In the genomic region with DNA sequence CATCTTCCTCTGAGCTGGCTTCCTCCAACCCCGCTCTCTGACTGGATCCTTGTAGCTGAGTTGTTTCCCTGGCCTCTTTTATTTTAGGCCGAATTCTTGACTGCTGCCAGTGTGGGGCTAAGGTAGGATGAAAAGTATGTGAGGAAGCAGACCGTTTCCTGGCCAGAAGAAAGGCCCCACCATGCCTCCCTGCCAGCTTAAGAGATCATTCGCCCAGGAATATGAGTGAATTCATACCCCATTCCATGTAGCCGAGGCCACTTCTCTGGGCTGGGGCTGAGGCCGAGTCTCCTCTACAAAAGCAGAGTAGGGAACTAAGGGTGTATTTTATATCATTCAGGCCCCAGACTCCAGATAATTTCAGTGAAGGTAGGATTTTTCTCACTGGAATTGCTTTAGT, we compare ENCODE assay signal across 15 cellular contexts. TPM values are rescaled to one million over a fixed set of nuclear protein-coding genes. Genes with fewer than 3 reads are reported as not detected.
DNase-seq lines count a peak whose midpoint lies in the region; ATAC-seq and TF ChIP-seq lines count a peak whose summit lies in the region.
"Had no signal": no experiment of that assay in that cellular context is flagged by ENCODE, and none has a peak within 500 bp of the region (broad histone marks: within the 10 kb centered on the region; RNA-seq: fewer than 3 reads in every experiment).

No MANE protein-coding gene starts in this region.

- peak overlapping the region in 1 of 5 donors; percentile 54 for H3K9ac ChIP-seq in subcutaneous abdominal adipose tissue (ENCODE audit: low read length in 5 of 5)

- no peak for TF ChIP-seq EP300 in gastroesophageal sphincter (IDR thresholded peaks at IDR 0.05)

- POLR2A ChIA-PET in BJ (lab: Charles Lee) = no interaction called here

- peak overlapping the region; percentile 10 for H3K4me3 ChIP-seq in BJ (ENCODE audit: low read depth, low read length)
- no peak overlapping the region for H3K4me3 ChIP-seq in gastroesophageal sphincter
- H3K4me3 ChIP-seq in subcutaneous abdominal adipose tissue (ENCODE audit: low read depth in 1 of 5, low read length in 5 of 5) = peak overlapping the region in 1 of 5 donors; percentile 1
- no peak overlapping the region for H3K4me3 ChIP-seq in Peyer's patch
- no peak overlapping the region for H3K4me3 ChIP-seq in effector memory CD4-positive, alpha-beta T cell (ENCODE audit: insufficient read depth, low read depth, low read length, poor library complexity, severe bottlenecking)
- H3K4me3 ChIP-seq: HAP-1 had no signal

- H3K4me1 ChIP-seq in gastroesophageal sphincter = peaks cover 3 to 98% (median 64%) of the 10 kb centered on the region in 3 donors
- peaks cover 13 to 93% (median 80%) of the 10 kb centered on the region in 5 donors for H3K4me1 ChIP-seq in subcutaneous abdominal adipose tissue (ENCODE audit: control insufficient read depth in 5 of 5, insufficient read depth in 5 of 5, low read length in 5 of 5)
- peaks cover 0 to 74% (median 10%) of the 10 kb centered on the region in 4 donors for H3K4me1 ChIP-seq in Peyer's patch
- peaks cover 11% of the 10 kb centered on the region for H3K4me1 ChIP-seq in effector memory CD4-positive, alpha-beta T cell (ENCODE audit: control insufficient read depth, insufficient read depth, low read length, poor library complexity, severe bottlenecking)

- H3K27me3 ChIP-seq in BJ (ENCODE audit: control insufficient read depth, insufficient read depth, low read length) (no peaks in the 10 kb centered on the region), gastroesophageal sphincter (no peaks in the 10 kb centered on the region), subcutaneous abdominal adipose tissue (ENCODE audit: control insufficient read depth in 5 of 5, insufficient read depth in 4 of 5, low read length in 5 of 5) (no peaks in the 10 kb centered on the region), Peyer's patch (no peaks in the 10 kb centered on the region)
- peaks cover 15% of the 10 kb centered on the region for H3K27me3 ChIP-seq in effector memory CD4-positive, alpha-beta T cell (replicated peaks; ENCODE audit: control insufficient read depth, insufficient read depth, low read length, poor library complexity, severe bottlenecking)
- H3K27me3 ChIP-seq: BE2C had no signal

- no peak for TF ChIP-seq CTCF in BJ (IDR thresholded peaks at IDR 0.05; ENCODE audit: insufficient read depth, low read depth, low read length)
- TF ChIP-seq CTCF in gastroesophageal sphincter (IDR thresholded peaks at IDR 0.05) = no peak
- no peak for TF ChIP-seq CTCF in Peyer's patch (IDR thresholded peaks at IDR 0.05)

- DNase-seq in BJ (ENCODE audit: low read depth) (no peak), NCI-H2171 treated with DMSO at 0.1 percent for 48 hours (lab: John Stamatoyannopoulos, UW) (no peak), foreskin melanocyte (no peak), Peyer's patch (no peak)
- no peak for DNase-seq in effector memory CD4-positive, alpha-beta T cell
- DNase-seq: activated CD8-positive, alpha-beta memory T cell treated with anti-CD3 and anti-CD28 coated beads for 24 hours; activated gamma-delta T cell; BE2C; hippocampal formation had no signal

- ATAC-seq in gastroesophageal sphincter = no peak
- ATAC-seq: natural killer cell treated with Interleukin-12 subunit alpha and Interleukin-12 subunit beta and Interleukin-15 and Interleukin-18, amount 100 ng/mL, for 72 hours; stimulated activated memory B cell treated with anti-CD40 and anti-IgM and Interleukin-4, amounts not matched to agents 10 μg/mL and 1 μg/mL and 100 μg/mL, for 72 hours had no signal

- CTCF ChIA-PET in BJ (lab: Yijun Ruan, JAX) = interaction anchor here (1.1 to 14.7 kb wide), 5 partner anchors 31 to 65 kb away, joined by 3 to 358 read pairs (median 4); no protein-coding TSS in a partner anchor

- H3K36me3 ChIP-seq in BJ (ENCODE audit: control insufficient read depth, insufficient read depth, low read length) (peaks cover 7% of the 10 kb centered on the region), gastroesophageal sphincter (peaks cover 0 to 4% of the 10 kb centered on the region in 2 donors), subcutaneous abdominal adipose tissue (ENCODE audit: control insufficient read depth in 5 of 5, insufficient read depth in 5 of 5, low read length in 5 of 5) (peaks cover 0 to 25% (median 11%) of the 10 kb centered on the region in 5 donors), Peyer's patch (no peaks in the 10 kb centered on the region)
- no peaks in the 10 kb centered on the region for H3K36me3 ChIP-seq in effector memory CD4-positive, alpha-beta T cell (ENCODE audit: control insufficient read depth, insufficient read depth, low read length)
- H3K36me3 ChIP-seq: HAP-1 had no signal

- H3K27ac ChIP-seq in angular gyrus (ENCODE audit: low read depth, low read length) = peak overlapping the region; percentile 98
- peak overlapping the region; percentile 10 to 98 (median 90) for H3K27ac ChIP-seq in gastroesophageal sphincter
- H3K27ac ChIP-seq in subcutaneous abdominal adipose tissue (ENCODE audit: low read depth, low read length) = peak overlapping the region; percentile 99
- no peak overlapping the region for H3K27ac ChIP-seq in Peyer's patch
- no peak overlapping the region for H3K27ac ChIP-seq in effector memory CD4-positive, alpha-beta T cell (ENCODE audit: insufficient read depth, low read length, poor library complexity, severe bottlenecking)

- 23 to 69% methylated on average over 3 to 4 of the region's 6 CpGs for WGBS in gastroesophageal sphincter (ENCODE audit: low coverage in 1 of 2), 2 donors

- H3K9me3 ChIP-seq in gastroesophageal sphincter = no peaks in the 10 kb centered on the region
- no peaks in the 10 kb centered on the region for H3K9me3 ChIP-seq in subcutaneous abdominal adipose tissue (ENCODE audit: control insufficient read depth in 5 of 5, low read length in 5 of 5)
- no peaks in the 10 kb centered on the region for H3K9me3 ChIP-seq in Peyer's patch
- no peaks in the 10 kb centered on the region for H3K9me3 ChIP-seq in effector memory CD4-positive, alpha-beta T cell (ENCODE audit: control insufficient read depth, low read length)
- H3K9me3 ChIP-seq: BE2C, HAP-1 had no signal

- TF ChIP-seq POLR2A in gastroesophageal sphincter (IDR thresholded peaks at IDR 0.05) = no peak
- TF ChIP-seq POLR2A in Peyer's patch (IDR thresholded peaks at IDR 0.05) = no peak

RNA-seq across cellular contexts. Expression of a gene that starts 32.3 kb away (rescaled TPM):
- 12.8 and 29.4 TPM in 2 replicates for polyA plus RNA-seq in BJ (2011; rRNA removed)
- polyA minus RNA-seq in BJ (2011; rRNA and poly(A)+ RNA removed) = 20.1 and 44.5 TPM in 2 replicates
- 100 to 1,000 TPM in 1 of 4 donors, 10 to 100 TPM in 3; 44.7 to 145 (median 72.4) TPM for total RNA-seq in gastroesophageal sphincter
- 10 to 100 TPM; 13.5 to 56.9 (median 40.0) TPM for total RNA-seq in Peyer's patch

RNA-seq across cellular contexts. Expression of a gene that starts 58.2 kb away (rescaled TPM):
- not detected in 2 replicates for polyA plus RNA-seq in BJ (2011; rRNA removed)
- 0.15 TPM in 1 of 2 replicates, not detected in the other for polyA minus RNA-seq in BJ (2011; rRNA and poly(A)+ RNA removed)
- total RNA-seq in gastroesophageal sphincter (under 1 TPM in 1 of 4 donors, not detected in 3; 0.35 TPM), Peyer's patch (1 to 10 TPM in 1 of 4 donors, not detected in 3; 2.1 TPM)
- total RNA-seq: natural killer cell treated with Interleukin-12 subunit alpha and Interleukin-12 subunit beta and Interleukin-15 and Interleukin-18, amount 100 ng/mL, for 72 hours had no signal

Comparison
In these comparisons a context has a peak if more than half of its experiments do, and no peak if none do; other contexts are left out.
1. H3K27ac ChIP-seq: peak in angular gyrus (single experiment), gastroesophageal sphincter (4 of 4) and subcutaneous abdominal adipose tissue (single experiment); none in Peyer's patch (0 of 4) and effector memory CD4-positive, alpha-beta T cell (single experiment).